In the genomic region with DNA sequence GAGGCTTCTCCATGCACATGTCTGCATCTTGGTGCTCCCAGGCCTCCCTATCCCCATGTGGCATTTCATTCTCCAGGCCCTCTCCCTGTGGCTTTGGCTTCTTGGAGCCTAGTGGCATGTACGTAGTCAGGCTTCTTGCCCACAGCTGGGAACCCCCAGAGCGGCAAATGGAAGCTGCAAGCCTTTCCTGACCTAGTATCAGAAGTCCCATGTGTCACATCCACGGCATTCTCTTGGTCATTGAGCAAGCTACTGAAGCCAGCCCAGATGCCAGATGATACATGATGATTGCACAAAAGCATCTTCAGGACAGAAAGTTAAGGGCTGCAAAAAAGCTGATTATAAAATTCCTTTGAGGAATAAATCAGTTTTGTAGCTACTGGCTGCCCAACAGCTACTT, we compare ENCODE assay signal across 23 cellular contexts.
A peak's percentile ranks its signal among the peaks of the same experiment; 100 is the strongest.
DNase-seq lines count a peak whose midpoint lies in the region; ATAC-seq, FAIRE-seq and TF ChIP-seq lines count a peak whose summit lies in the region.
"Had no signal": no experiment of that assay in that cellular context is flagged by ENCODE, and none has a peak within 500 bp of the region (broad histone marks: within the 10 kb centered on the region; RNA-seq: fewer than 3 reads in every experiment).

No MANE protein-coding gene starts in this region.

- no peak for FAIRE-seq in H54 (lab: Jason Lieb, UNC)
- FAIRE-seq: colon, islet of Langerhans had no signal

- H3K27ac ChIP-seq in adrenal gland (no peak overlapping the region), foreskin keratinocyte (peak overlapping the region; percentile 5)
- H3K27ac ChIP-seq: heart left ventricle had no signal

- POLR2A ChIA-PET in activated CD4-positive, alpha-beta T cell treated with anti-CD3 and anti-CD28 coated beads, Interleukin-2, amount 10 ng/mL, durations not matched to agents 7 days and 5 days (lab: Charles Lee), result no interaction called here

- H3K4me3 ChIP-seq in adrenal gland, result no peak overlapping the region
- H3K4me3 ChIP-seq: heart left ventricle had no signal

- no peaks in the 10 kb centered on the region for H3K36me3 Mint-ChIP-seq in activated CD4-positive, alpha-beta T cell treated with anti-CD3 and anti-CD28 coated beads, Interleukin-2, amount 10 ng/mL, durations not matched to agents 24 days and 14 days (ENCODE audit: low read depth)
- H3K36me3 Mint-ChIP-seq in activated CD4-positive, alpha-beta T cell treated with anti-CD3 and anti-CD28 coated beads, Interleukin-2, amount 10 ng/mL, durations not matched to agents 7 days and 5 days (ENCODE audit: low read depth), result no peaks in the 10 kb centered on the region

- H3K36me3 ChIP-seq in adrenal gland (replicated peaks in 1 of 2), result no peaks in the 10 kb centered on the region
- H3K36me3 ChIP-seq: heart left ventricle had no signal

- no peaks in the 10 kb centered on the region for H3K27me3 ChIP-seq in adrenal gland
- H3K27me3 ChIP-seq in foreskin keratinocyte, result no peaks in the 10 kb centered on the region
- H3K27me3 ChIP-seq: heart left ventricle had no signal

- H3K4me1 ChIP-seq in adrenal gland (replicated peaks in 1 of 2) (no peaks in the 10 kb centered on the region), foreskin keratinocyte (peaks cover 14% of the 10 kb centered on the region)

- no peaks in the 10 kb centered on the region for H3K4me1 Mint-ChIP-seq in activated CD4-positive, alpha-beta T cell treated with anti-CD3 and anti-CD28 coated beads, Interleukin-2, amount 10 ng/mL, durations not matched to agents 24 days and 14 days
- no peaks in the 10 kb centered on the region for H3K4me1 Mint-ChIP-seq in activated CD4-positive, alpha-beta T cell treated with anti-CD3 and anti-CD28 coated beads, Interleukin-2, amount 10 ng/mL, durations not matched to agents 7 days and 5 days
- H3K4me1 Mint-ChIP-seq: nephron progenitor cell; stimulated activated naive B cell treated with anti-CD40 and anti-IgM and Interleukin-4, amounts not matched to agents 10 μg/mL and 1 μg/mL and 100 μg/mL, for 72 hours had no signal

- ATAC-seq in foreskin keratinocyte, result no peak
- ATAC-seq: activated CD4-positive, CD25-positive, alpha-beta regulatory T cell treated with anti-CD3 and anti-CD28 coated beads, Interleukin-2, amount 50 U/mL, for 24 hours; stimulated activated naive B cell treated with anti-CD40 and anti-IgM and Interleukin-4, amounts not matched to agents 10 μg/mL and 1 μg/mL and 100 μg/mL, for 72 hours had no signal

- no peak overlapping the region for H3K4me3 Mint-ChIP-seq in activated CD4-positive, alpha-beta T cell treated with anti-CD3 and anti-CD28 coated beads, Interleukin-2, amount 10 ng/mL, durations not matched to agents 24 days and 14 days
- no peak overlapping the region for H3K4me3 Mint-ChIP-seq in activated CD4-positive, alpha-beta T cell treated with anti-CD3 and anti-CD28 coated beads, Interleukin-2, amount 10 ng/mL, durations not matched to agents 7 days and 5 days
- H3K4me3 Mint-ChIP-seq: CD4-positive, alpha-beta T cell; nephron progenitor cell; stimulated activated naive B cell treated with anti-CD40 and anti-IgM and Interleukin-4, amounts not matched to agents 10 μg/mL and 1 μg/mL and 100 μg/mL, for 72 hours; type B pancreatic cell had no signal

- no peaks in the 10 kb centered on the region for H3K9me3 Mint-ChIP-seq in activated CD4-positive, alpha-beta T cell treated with anti-CD3 and anti-CD28 coated beads, Interleukin-2, amount 10 ng/mL, durations not matched to agents 24 days and 14 days
- no peaks in the 10 kb centered on the region for H3K9me3 Mint-ChIP-seq in activated CD4-positive, alpha-beta T cell treated with anti-CD3 and anti-CD28 coated beads, Interleukin-2, amount 10 ng/mL, durations not matched to agents 7 days and 5 days
- H3K9me3 Mint-ChIP-seq: CD4-positive, alpha-beta T cell; stimulated activated naive B cell treated with anti-CD40 and anti-IgM and Interleukin-4, amounts not matched to agents 10 μg/mL and 1 μg/mL and 100 μg/mL, for 72 hours; type B pancreatic cell had no signal

- no peaks in the 10 kb centered on the region for H3K9me3 ChIP-seq in adrenal gland (replicated peaks in 1 of 3)
- H3K9me3 ChIP-seq: heart left ventricle had no signal

- intact Hi-C loops in activated CD4-positive, alpha-beta T cell treated with anti-CD3 and anti-CD28 coated beads, Interleukin-2, amount 10 ng/mL, durations not matched to agents 24 days and 14 days (cut with micrococcal nuclease), result no loop called here
- intact Hi-C loops in adrenal gland (cut with DNase I), result no loop called here

- TF ChIP-seq POLR2A in adrenal gland (IDR thresholded peaks at IDR 0.05) (no peak), H54 (IDR thresholded peaks at IDR 0.05; ENCODE audit: low read depth, low read length) (no peak)

- peak; percentile 37 for DNase-seq in activated CD4-positive, alpha-beta T cell treated with anti-CD3 and anti-CD28 coated beads, Interleukin-2, amount 10 ng/mL, durations not matched to agents 24 days and 14 days
- DNase-seq in activated CD4-positive, alpha-beta T cell treated with anti-CD3 and anti-CD28 coated beads, Interleukin-2, amount 10 ng/mL, durations not matched to agents 7 days and 5 days, result no peak
- DNase-seq in adrenal gland (peak in 4 of 7 donors; percentile 17 to 63 (median 28)), foreskin keratinocyte (no peak), stromal cell of bone marrow (ENCODE audit: low read depth) (peak; percentile 31), H54 (ENCODE audit: insufficient read length, low spot score) (no peak), SKM-1 (lab: John Stamatoyannopoulos, UW; ENCODE audit: unreplicated experiment) (no peak)
- DNase-seq in activated naive CD4-positive, alpha-beta T cell (lab: John Stamatoyannopoulos, UW), result no peak
- DNase-seq: 8988T; amygdala; CD4-positive, alpha-beta T cell; mesendoderm; NCI-H2029 treated with DMSO at 0.1 percent for 48 hours; NCI-H510A treated with DMSO at 0.1 percent for 48 hours; nephron progenitor cell; SHP77 treated with DMSO at 0.1 percent for 48 hours; stimulated activated naive B cell treated with anti-CD40 and anti-IgM and Interleukin-4, amounts not matched to agents 10 μg/mL and 1 μg/mL and 100 μg/mL, for 72 hours; T-helper 2 cell had no signal

- H3K27me3 Mint-ChIP-seq in activated CD4-positive, alpha-beta T cell treated with anti-CD3 and anti-CD28 coated beads, Interleukin-2, amount 10 ng/mL, durations not matched to agents 24 days and 14 days, result no peaks in the 10 kb centered on the region
- no peaks in the 10 kb centered on the region for H3K27me3 Mint-ChIP-seq in activated CD4-positive, alpha-beta T cell treated with anti-CD3 and anti-CD28 coated beads, Interleukin-2, amount 10 ng/mL, durations not matched to agents 7 days and 5 days
- H3K27me3 Mint-ChIP-seq: CD4-positive, alpha-beta T cell; stimulated activated naive B cell treated with anti-CD40 and anti-IgM and Interleukin-4, amounts not matched to agents 10 μg/mL and 1 μg/mL and 100 μg/mL, for 72 hours; type B pancreatic cell had no signal

- TF ChIP-seq CTCF in adrenal gland (IDR thresholded peaks at IDR 0.05) (no peak), foreskin keratinocyte (conservative IDR thresholded peaks at IDR 0.05) (no peak)

- 78 to 95% (median 86%) methylated on average over 3 of the region's 3 CpGs for WGBS in adrenal gland, 4 donors

- no peak overlapping the region for H3K27ac Mint-ChIP-seq in activated CD4-positive, alpha-beta T cell treated with anti-CD3 and anti-CD28 coated beads, Interleukin-2, amount 10 ng/mL, durations not matched to agents 24 days and 14 days
- H3K27ac Mint-ChIP-seq in activated CD4-positive, alpha-beta T cell treated with anti-CD3 and anti-CD28 coated beads, Interleukin-2, amount 10 ng/mL, durations not matched to agents 7 days and 5 days, result no peak overlapping the region
- H3K27ac Mint-ChIP-seq: CD4-positive, alpha-beta T cell; stimulated activated naive B cell treated with anti-CD40 and anti-IgM and Interleukin-4, amounts not matched to agents 10 μg/mL and 1 μg/mL and 100 μg/mL, for 72 hours; type B pancreatic cell had no signal

- CTCF ChIA-PET in activated CD4-positive, alpha-beta T cell treated with anti-CD3 and anti-CD28 coated beads, Interleukin-2, amount 10 ng/mL, durations not matched to agents 7 days and 5 days (lab: Charles Lee), result no interaction called here

Comparison
In these comparisons a context has a peak if more than half of its experiments do, and no peak if none do; other contexts are left out.
1. DNase-seq: peak in activated CD4-positive, alpha-beta T cell treated with anti-CD3 and anti-CD28 coated beads, Interleukin-2, amount 10 ng/mL, durations not matched to agents 24 days and 14 days (single experiment), adrenal gland (4 of 7) and stromal cell of bone marrow (single experiment); none in activated CD4-positive, alpha-beta T cell treated with anti-CD3 and anti-CD28 coated beads, Interleukin-2, amount 10 ng/mL, durations not matched to agents 7 days and 5 days (single experiment), foreskin keratinocyte (0 of 2), H54 (single experiment), SKM-1 (single experiment) and activated naive CD4-positive, alpha-beta T cell (0 of 4).